In the genomic region with DNA sequence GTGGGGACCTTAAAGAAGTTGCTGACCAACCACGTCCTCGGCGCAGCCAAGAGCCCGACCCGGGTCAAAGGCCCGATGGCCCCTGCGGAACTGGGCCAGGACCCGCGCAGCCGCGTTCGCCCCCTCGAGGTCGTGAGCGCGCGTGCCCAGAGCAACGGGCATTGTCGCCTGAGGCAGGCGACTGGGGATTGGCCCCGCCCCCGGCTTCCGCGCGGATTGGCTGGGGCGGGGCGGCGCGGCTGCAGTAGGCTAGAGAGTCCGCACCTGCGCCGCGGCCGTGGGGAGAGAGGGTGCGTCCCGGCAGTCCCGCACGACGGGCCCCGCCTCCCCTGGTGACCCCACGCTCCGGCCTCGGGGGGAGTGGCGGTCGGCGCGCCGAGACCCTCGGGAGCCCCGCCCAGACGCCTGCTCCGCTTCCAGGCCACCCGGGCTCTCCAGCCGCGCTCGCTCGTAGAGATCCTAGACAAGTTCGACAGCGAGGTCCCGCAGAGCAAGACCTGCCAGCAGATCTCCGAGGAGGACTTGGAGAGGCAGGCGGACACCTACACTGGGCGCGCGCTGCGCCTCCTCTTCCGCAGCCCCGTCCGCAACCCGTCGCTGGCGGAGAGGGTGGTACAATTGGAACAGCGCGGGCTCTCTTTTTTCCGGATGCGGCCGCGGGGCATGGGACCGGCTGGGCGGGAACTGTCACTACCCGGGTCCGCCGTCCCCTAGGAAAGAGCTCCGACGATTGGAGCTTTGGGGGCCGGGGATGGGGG, we compare ENCODE assay signal across 8 cellular contexts. TPM values are rescaled to one million over a fixed set of nuclear protein-coding genes. Genes with fewer than 3 reads are reported as not detected.
DNase-seq lines count a peak whose midpoint lies in the region; TF ChIP-seq lines count a peak whose summit lies in the region.

No MANE protein-coding gene starts in this region.

- no peaks in the 10 kb centered on the region for H3K36me3 Mint-ChIP-seq in activated naive CD4-positive, alpha-beta T cell treated with anti-CD3 and anti-CD28 coated beads, Interleukin-2, amount 50 U/mL, for 24 hours

- no peaks in the 10 kb centered on the region for H3K27me3 ChIP-seq in GM23248 (replicated peaks; ENCODE audit: insufficient read depth)
- H3K27me3 ChIP-seq in SK-N-SH (ENCODE audit: insufficient read depth), result no peaks in the 10 kb centered on the region
- no peaks in the 10 kb centered on the region for H3K27me3 ChIP-seq in right atrium auricular region
- H3K27me3 ChIP-seq in skeletal muscle satellite cell (ENCODE audit: control insufficient read depth, insufficient read depth, low read length), result no peaks in the 10 kb centered on the region

- no peaks in the 10 kb centered on the region for H3K27me3 Mint-ChIP-seq in activated naive CD4-positive, alpha-beta T cell treated with anti-CD3 and anti-CD28 coated beads, Interleukin-2, amount 50 U/mL, for 24 hours

- no peak for TF ChIP-seq EP300 in SK-N-SH (IDR thresholded peaks at IDR 0.05; ENCODE audit: borderline replicate concordance in 1 of 2, low read depth in 1 of 2, low read length in 1 of 2)

- H3F3A ChIP-seq in GM23248 (ENCODE audit: insufficient read depth), result peaks cover 7% of the 10 kb centered on the region; the same call in 1 of the 2 replicates
- H3F3A ChIP-seq in SK-N-SH (replicated peaks; ENCODE audit: insufficient read depth), result peaks cover 22% of the 10 kb centered on the region

- H3K9me3 ChIP-seq in GM23248 (ENCODE audit: low read depth), result no peaks in the 10 kb centered on the region
- H3K9me3 ChIP-seq in SK-N-SH, result no peaks in the 10 kb centered on the region
- no peaks in the 10 kb centered on the region for H3K9me3 ChIP-seq in right atrium auricular region
- no peaks in the 10 kb centered on the region for H3K9me3 ChIP-seq in skeletal muscle satellite cell (replicated peaks; ENCODE audit: low read length)

- H2AFZ ChIP-seq in GM23248 (peak overlapping the region; percentile 80), SK-N-SH (ENCODE audit: low read depth) (peak overlapping the region; percentile 88; the same call in 1 of the 2 replicates)

- in situ Hi-C loops in GM23248 (cut with MboI), result no loop called here

- H3K4me3 Mint-ChIP-seq in activated naive CD4-positive, alpha-beta T cell treated with anti-CD3 and anti-CD28 coated beads, Interleukin-2, amount 50 U/mL, for 24 hours, result peak overlapping the region; percentile 85

- H3K9me2 ChIP-seq in GM23248 (ENCODE audit: insufficient read depth) (no peaks in the 10 kb centered on the region), SK-N-SH (no peaks in the 10 kb centered on the region)

- H4K20me1 ChIP-seq in GM23248 (ENCODE audit: insufficient read depth), result no peaks in the 10 kb centered on the region
- no peaks in the 10 kb centered on the region for H4K20me1 ChIP-seq in SK-N-SH (ENCODE audit: insufficient read depth)

- H3K4me2 ChIP-seq in GM23248 (ENCODE audit: unreplicated experiment) (peak overlapping the region; percentile 51), SK-N-SH (peak overlapping the region; percentile 79), skeletal muscle satellite cell (ENCODE audit: low read length) (peak overlapping the region; percentile 85)

- no peak overlapping the region for H3K27ac ChIP-seq in GM23248
- H3K27ac ChIP-seq in SK-N-SH (ENCODE audit: low read depth in 2 of 2, low read length in 1 of 2), result peak overlapping the region in 1 of 2 experiments; percentile 64; a peak in 1 of 4 replicates
- no peak overlapping the region for H3K27ac ChIP-seq in right atrium auricular region

- POLR2A ChIA-PET in SK-N-SH (lab: Yijun Ruan, JAX), result interaction anchor here (0.6 to 0.9 kb wide), 4 partner anchors 9 to 18 kb away, joined by 3 to 6 read pairs (median 5); a partner anchor contains a TSS

- no peaks in the 10 kb centered on the region for H3K9me3 Mint-ChIP-seq in activated naive CD4-positive, alpha-beta T cell treated with anti-CD3 and anti-CD28 coated beads, Interleukin-2, amount 50 U/mL, for 24 hours

- CTCF ChIA-PET in SK-N-SH (lab: Yijun Ruan, JAX), result interaction anchor here (0.7 to 2.7 kb wide), 6 partner anchors 11 to 281 kb away, joined by 3 to 12 read pairs (median 4); a partner anchor contains a TSS

- H3K9ac ChIP-seq in GM23248 (no peak overlapping the region), SK-N-SH (no peak overlapping the region), skeletal muscle satellite cell (ENCODE audit: low read depth, low read length) (no peak overlapping the region)

- H3K79me2 ChIP-seq in GM23248 (ENCODE audit: insufficient read depth) (no peaks in the 10 kb centered on the region), SK-N-SH (ENCODE audit: insufficient read depth) (peaks cover 13% of the 10 kb centered on the region)

- no peak for TF ChIP-seq RAD21 in SK-N-SH (IDR thresholded peaks at IDR 0.05; ENCODE audit: low read length)

- no peak overlapping the region for H3K27ac Mint-ChIP-seq in activated naive CD4-positive, alpha-beta T cell treated with anti-CD3 and anti-CD28 coated beads, Interleukin-2, amount 50 U/mL, for 24 hours

- H3K36me3 ChIP-seq in GM23248 (ENCODE audit: low read depth) (no peaks in the 10 kb centered on the region), SK-N-SH (replicated peaks in 1 of 2; ENCODE audit: control insufficient read depth in 1 of 2, insufficient read depth in 2 of 2, low read length in 1 of 2) (peaks cover 0 to 8% of the 10 kb centered on the region in 2 experiments), right atrium auricular region (no peaks in the 10 kb centered on the region), skeletal muscle satellite cell (ENCODE audit: insufficient read depth, low read length) (peaks cover 6% of the 10 kb centered on the region)

- H3K4me3 ChIP-seq in GM23248 (peak overlapping the region; percentile 66), SK-N-SH (ENCODE audit: low read depth in 2 of 2, low read length in 1 of 2) (peak overlapping the region; percentile 58 to 61), right atrium auricular region (peak overlapping the region; percentile 50 to 56), skeletal muscle satellite cell (ENCODE audit: low read length) (peak overlapping the region; percentile 71)

- TF ChIP-seq CTCF in SK-N-SH (IDR thresholded peaks at IDR 0.05) (0 out of 2 replicates have a peak, but pooled peaks have one; percentile 23), right atrium auricular region (IDR thresholded peaks at IDR 0.05) (no peak)

- DNase-seq in EL (peak; percentile 68), GM23248 (peak; percentile 61), MV-4-11 (lab: John Stamatoyannopoulos, UW) (peak; percentile 81), SK-N-SH (peak; percentile 95), right atrium auricular region (ENCODE audit: low spot score) (no peak), cerebellar nuclear complex (lab: John Stamatoyannopoulos, UW) (no peak)

- H3K4me1 ChIP-seq in GM23248 (ENCODE audit: insufficient read depth), result no peaks in the 10 kb centered on the region
- peaks cover 0 to 12% of the 10 kb centered on the region in 2 experiments; a peak in 1 of 4 replicates for H3K4me1 ChIP-seq in SK-N-SH (ENCODE audit: control insufficient read depth in 1 of 2, insufficient read depth in 2 of 2, low read depth in 1 of 2, low read length in 1 of 2)
- peaks cover 0 to 17% of the 10 kb centered on the region in 2 donors for H3K4me1 ChIP-seq in right atrium auricular region
- H3K4me1 ChIP-seq in skeletal muscle satellite cell (ENCODE audit: control insufficient read depth, insufficient read depth, low read length), result peaks cover 11% of the 10 kb centered on the region

- H3K4me1 Mint-ChIP-seq in activated naive CD4-positive, alpha-beta T cell treated with anti-CD3 and anti-CD28 coated beads, Interleukin-2, amount 50 U/mL, for 24 hours, result peaks cover 17% of the 10 kb centered on the region

- WGBS in GM23248 (ENCODE audit: low coverage in 1 of 2, low lambda C conversion rate in 2 of 2, missing lambda C conversion rate in 2 of 2), 2 experiments, result 1 to 5% methylated on average over 51 to 61 of the region's 86 CpGs
- WGBS in SK-N-SH (ENCODE audit: low lambda C conversion rate), result 7% methylated on average over 5 of the region's 86 CpGs

RNA-seq across cellular contexts. Expression of a gene that starts 8.3 kb away (rescaled TPM):
- total RNA-seq in GM23248 (2014; rRNA removed; shearing (Covaris generic)), result 22.3 and 23.7 TPM in 2 replicates
- 26.1 TPM in 2 replicates for polyA plus RNA-seq in GM23248 (2016; fragmentation: Nextera tagmentation; extraction: Ambion mirVana)
- polyA plus RNA-seq in SK-N-SH (2012; rRNA removed), result 76.2 and 85.1 TPM in 2 replicates
- polyA plus RNA-seq in SK-N-SH (2012; cell fraction: cytosol; rRNA removed), result 29.3 and 38.8 TPM in 2 replicates
- polyA plus RNA-seq in SK-N-SH (2012; cell fraction: nucleus; rRNA removed), result 289 and 297 TPM in 2 replicates
- total RNA-seq in right atrium auricular region, result 10 to 100 TPM; 20.2 to 25.4 TPM
- total RNA-seq in skeletal muscle satellite cell (2012; rRNA removed), result 19.9 and 22.3 TPM in 2 replicates

RNA-seq across cellular contexts. Expression of a gene that starts 15.4 kb away (rescaled TPM):
- 28.8 and 33.9 TPM in 2 replicates for total RNA-seq in GM23248 (2014; rRNA removed; shearing (Covaris generic))
- polyA plus RNA-seq in GM23248 (2016; fragmentation: Nextera tagmentation; extraction: Ambion mirVana) (37.2 and 38.7 TPM in 2 replicates), SK-N-SH (2012; rRNA removed) (52.2 and 60.9 TPM in 2 replicates)
- polyA plus RNA-seq in SK-N-SH (2012; cell fraction: cytosol; rRNA removed), result 29.9 and 44.0 TPM in 2 replicates
- 17.1 and 27.1 TPM in 2 replicates for polyA plus RNA-seq in SK-N-SH (2012; cell fraction: nucleus; rRNA removed)
- total RNA-seq in right atrium auricular region, result 10 to 100 TPM; 25.9 to 40.5 TPM
- 41.8 and 58.1 TPM in 2 replicates for total RNA-seq in skeletal muscle satellite cell (2012; rRNA removed)

RNA-seq across cellular contexts. Expression of a gene that starts 25.0 kb away (rescaled TPM):
- 0.54 TPM in 1 of 2 replicates, not detected in the other for total RNA-seq in GM23248 (2014; rRNA removed; shearing (Covaris generic))
- 0.10 TPM in 1 of 2 replicates, not detected in the other for polyA plus RNA-seq in GM23248 (2016; fragmentation: Nextera tagmentation; extraction: Ambion mirVana)
- polyA plus RNA-seq in SK-N-SH (2012; rRNA removed), result 0.28 and 0.31 TPM in 2 replicates
- polyA plus RNA-seq in SK-N-SH (2012; cell fraction: cytosol; rRNA removed), result 0.08 and 0.09 TPM in 2 replicates
- 1.6 and 2.5 TPM in 2 replicates for polyA plus RNA-seq in SK-N-SH (2012; cell fraction: nucleus; rRNA removed)
- not detected for total RNA-seq in right atrium auricular region
- total RNA-seq in skeletal muscle satellite cell (2012; rRNA removed), result 0.22 and 0.25 TPM in 2 replicates

RNA-seq across cellular contexts. Expression of a gene that starts 27.7 kb away (rescaled TPM):
- 27.1 and 31.5 TPM in 2 replicates for total RNA-seq in GM23248 (2014; rRNA removed; shearing (Covaris generic))
- polyA plus RNA-seq in GM23248 (2016; fragmentation: Nextera tagmentation; extraction: Ambion mirVana) (20.0 and 25.1 TPM in 2 replicates), SK-N-SH (2012; rRNA removed) (37.4 and 39.9 TPM in 2 replicates)
- 18.4 and 31.5 TPM in 2 replicates for polyA plus RNA-seq in SK-N-SH (2012; cell fraction: cytosol; rRNA removed)
- 56.0 and 94.8 TPM in 2 replicates for polyA plus RNA-seq in SK-N-SH (2012; cell fraction: nucleus; rRNA removed)
- 10 to 100 TPM; 15.2 to 20.5 TPM for total RNA-seq in right atrium auricular region
- 43.9 and 56.3 TPM in 2 replicates for total RNA-seq in skeletal muscle satellite cell (2012; rRNA removed)

Comparison
In these comparisons a context has a peak if more than half of its experiments do, and no peak if none do; other contexts are left out.
1. DNase-seq: peak in EL (single experiment), GM23248 (single experiment), MV-4-11 (single experiment) and SK-N-SH (single experiment); none in right atrium auricular region (single experiment) and cerebellar nuclear complex (0 of 2).
2. Peak in every context shown above with its lines, with median percentiles within 50 percentile points of each other: H3K4me2 ChIP-seq and H3K4me3 ChIP-seq.